In genomic region chr3:54212723-54213122, GRCh38 we compare ENCODE assay signal across 18 cellular contexts.
DNase-seq lines count a peak whose midpoint lies in the region; ATAC-seq and TF ChIP-seq lines count a peak whose summit lies in the region.
"Had no signal": no experiment of that assay in that cellular context is flagged by ENCODE, and none has a peak within 500 bp of the region (broad histone marks: within the 10 kb centered on the region; RNA-seq: fewer than 3 reads in every experiment).

No MANE protein-coding gene starts in this region.

- H2AK5ac ChIP-seq in mesendoderm (ENCODE audit: low read length), result no peak overlapping the region

- WGBS in mesendoderm (ENCODE audit: extremely low coverage, insufficient coverage, low lambda C conversion rate), result no CpG with 5 or more reads among the region's 1 CpG

- H2BK120ac ChIP-seq in mesendoderm (ENCODE audit: low read depth, low read length), result no peak overlapping the region

- CTCF ChIA-PET in HEK293 (lab: Yijun Ruan, JAX), result no interaction called here

- H3K23ac ChIP-seq in mesendoderm (ENCODE audit: low read length), result no peak overlapping the region

- no peaks in the 10 kb centered on the region for H3K27me3 ChIP-seq in mesendoderm (ENCODE audit: insufficient read depth, low read length, poor library complexity)
- H3K27me3 ChIP-seq: BLaER1 had no signal

- intact Hi-C loops in left colon (cut with DNase I, micrococcal nuclease), result no loop called here

- ATAC-seq in esophagus mucosa (peak; percentile 50), left colon (no peak)
- ATAC-seq: CD8-positive, alpha-beta T cell; HCT116 had no signal

- no peak overlapping the region for H4K8ac ChIP-seq in mesendoderm (ENCODE audit: low read depth, low read length)

- no peak overlapping the region for H3K4me3 ChIP-seq in HEK293 (ENCODE audit: low read depth, low read length)
- no peak overlapping the region for H3K4me3 ChIP-seq in mesendoderm (ENCODE audit: low read length)
- H3K4me3 ChIP-seq: BLaER1, GM23248 had no signal

- H3K27ac ChIP-seq in HEK293 (ENCODE audit: extremely low read depth, low read depth, low read length) (no peak overlapping the region), mesendoderm (ENCODE audit: low read depth, low read length) (no peak overlapping the region)
- H3K27ac ChIP-seq: 22Rv1, BLaER1, C4-2B, GM23248 had no signal

- DNase-seq in mesendoderm (peak; percentile 68), SIG-M5 treated with dmso at 0.1 percent for 504 hours (lab: John Stamatoyannopoulos, UW; ENCODE audit: unreplicated experiment) (no peak), left colon (no peak), germinal center (ENCODE audit: low spot score) (no peak)
- DNase-seq: Caco-2; CD4-positive, CD25-positive, alpha-beta regulatory T cell; CD8-positive, alpha-beta T cell; DMS153; DND-41; GM23248; H9; HFFc6 had no signal

- H3K18ac ChIP-seq in mesendoderm (ENCODE audit: low read length), result no peak overlapping the region

- POLR2A ChIA-PET in HEK293 (lab: Yijun Ruan, JAX), result no interaction called here

- no peak overlapping the region for H3K4me2 ChIP-seq in mesendoderm (ENCODE audit: low read length)
- H3K4me2 ChIP-seq: BLaER1 had no signal

- no peak overlapping the region for H3K56ac ChIP-seq in mesendoderm (ENCODE audit: low read length)

- H2BK15ac ChIP-seq in mesendoderm (replicated peaks; ENCODE audit: low read depth), result no peak overlapping the region

- no peak overlapping the region for H3K9ac ChIP-seq in mesendoderm (ENCODE audit: low read length)
- H3K9ac ChIP-seq: BLaER1, GM23248 had no signal

- no peak for TF ChIP-seq CTCF in HEK293 (tag by site-specific recombination; IDR thresholded peaks at IDR 0.05)

- H3K9me3 ChIP-seq in HEK293 (ENCODE audit: control insufficient read depth, insufficient read depth, low read depth, low read length), result no peaks in the 10 kb centered on the region
- H3K9me3 ChIP-seq: BLaER1, Caco-2 had no signal

- no peak overlapping the region for H4K5ac ChIP-seq in mesendoderm (ENCODE audit: low read length)

- no peaks in the 10 kb centered on the region for H3K36me3 ChIP-seq in HEK293 (ENCODE audit: control insufficient read depth in 2 of 2, insufficient read depth in 1 of 2, low read length in 2 of 2)
- no peaks in the 10 kb centered on the region for H3K36me3 ChIP-seq in mesendoderm (ENCODE audit: control insufficient read depth, insufficient read depth, low read length)
- H3K36me3 ChIP-seq: BLaER1 had no signal

- H3K4ac ChIP-seq in mesendoderm (ENCODE audit: low read depth, low read length), result no peak overlapping the region

- H2BK5ac ChIP-seq in mesendoderm (ENCODE audit: low read length), result no peak overlapping the region

- no peaks in the 10 kb centered on the region for H3K79me1 ChIP-seq in mesendoderm (ENCODE audit: low read length)

- no peaks in the 10 kb centered on the region for H3K79me2 ChIP-seq in mesendoderm (ENCODE audit: control insufficient read depth, insufficient read depth, low read length)

- H3K4me1 ChIP-seq in HEK293 (ENCODE audit: control insufficient read depth, insufficient read depth, low read length), result no peaks in the 10 kb centered on the region
- no peaks in the 10 kb centered on the region for H3K4me1 ChIP-seq in mesendoderm (ENCODE audit: control insufficient read depth, low read depth, low read length)
- H3K4me1 ChIP-seq: Caco-2 had no signal

TF ChIP-seq in HEK293, 187 proteins besides CTCF, POLR2A, EP300 and RAD21:
- TF ChIP-seq ZNF18 (tag by site-specific recombination; IDR thresholded peaks at IDR 0.05), result no peak
- peak; percentile 54; the same call in 1 of the 2 replicates for TF ChIP-seq ZNF677 (tag by site-specific recombination; IDR thresholded peaks at IDR 0.05)
- TF ChIP-seq ZIC2 (tag by site-specific recombination; IDR thresholded peaks at IDR 0.05), result no peak
TF ChIP-seq in HEK293: peak in this region for 1.
